23 cellular contexts compared by ENCODE assay signal in genomic region chr4:168522829-168523228, GRCh38.
"Had no signal": no experiment of that assay in that cellular context is flagged by ENCODE, and none has a peak within 500 bp of the region (broad histone marks: within the 10 kb centered on the region; RNA-seq: fewer than 3 reads in every experiment).

No MANE protein-coding gene starts in this region.

- H3K36me3 ChIP-seq: thoracic aorta had no signal

- H3K9me3 Mint-ChIP-seq: activated CD4-positive, alpha-beta memory T cell treated with anti-CD3 and anti-CD28 coated beads, Interleukin-2, amount 10 ng/mL, durations not matched to agents 7 days and 5 days; activated CD4-positive, alpha-beta T cell treated with anti-CD3 and anti-CD28 coated beads, Interleukin-2, amount 10 ng/mL, durations not matched to agents 24 days and 14 days; activated naive CD8-positive, alpha-beta T cell treated with anti-CD3 and anti-CD28 coated beads, Interleukin-2, amount 50 U/mL, for 24 hours; activated T-cell treated with anti-CD3 and anti-CD28 coated beads, Interleukin-2, amount 50 U/mL, for 72 hours; mesothelial cell of epicardium; natural killer cell had no signal

- H3K4me3 ChIP-seq: body of pancreas, thoracic aorta had no signal

- H3K4me3 Mint-ChIP-seq: activated CD4-positive, alpha-beta memory T cell treated with anti-CD3 and anti-CD28 coated beads, Interleukin-2, amount 10 ng/mL, durations not matched to agents 7 days and 5 days; activated CD4-positive, alpha-beta T cell treated with anti-CD3 and anti-CD28 coated beads, Interleukin-2, amount 10 ng/mL, durations not matched to agents 24 days and 14 days; activated naive CD8-positive, alpha-beta T cell treated with anti-CD3 and anti-CD28 coated beads, Interleukin-2, amount 50 U/mL, for 24 hours; activated T-cell treated with anti-CD3 and anti-CD28 coated beads, Interleukin-2, amount 50 U/mL, for 72 hours; mesothelial cell of epicardium; natural killer cell; type B pancreatic cell had no signal

- H3K27me3 ChIP-seq: body of pancreas had no signal

- DNase-seq: activated CD4-positive, alpha-beta memory T cell treated with anti-CD3 and anti-CD28 coated beads, Interleukin-2, amount 10 ng/mL, durations not matched to agents 7 days and 5 days; activated CD4-positive, alpha-beta T cell treated with anti-CD3 and anti-CD28 coated beads, Interleukin-2, amount 10 ng/mL, durations not matched to agents 24 days and 14 days; activated effector memory CD4-positive, alpha-beta T cell treated with anti-CD3 and anti-CD28 coated beads, Interleukin-2, amount 50 U/mL, for 16 hours; activated naive CD4-positive, alpha-beta T cell treated with anti-CD3 and anti-CD28 coated beads, Interleukin-2, amount 50 U/mL, for 16 hours; activated naive CD8-positive, alpha-beta T cell treated with anti-CD3 and anti-CD28 coated beads, Interleukin-2, amount 50 U/mL, for 24 hours; activated T-cell treated with anti-CD3 and anti-CD28 coated beads, Interleukin-2, amount 50 U/mL, for 72 hours; anterior cingulate cortex; body of pancreas; central memory CD4-positive, alpha-beta T cell; effector memory CD4-positive, alpha-beta T cell; kidney; natural killer cell; stimulated activated CD4-positive, alpha-beta T cell treated with anti-CD3 and anti-CD28 coated beads, Interleukin-2, amount 100 ng/mL, for 48 hours; stimulated activated naive CD4-positive, alpha-beta T cell treated with Interleukin-2 at 50 U/mL for 16 hours had no signal

- H3K36me3 Mint-ChIP-seq: mesothelial cell of epicardium, natural killer cell, type B pancreatic cell had no signal

- H3K9me3 ChIP-seq: body of pancreas, thoracic aorta had no signal

- H3K4me1 Mint-ChIP-seq: activated CD4-positive, alpha-beta memory T cell treated with anti-CD3 and anti-CD28 coated beads, Interleukin-2, amount 10 ng/mL, durations not matched to agents 7 days and 5 days; activated CD4-positive, alpha-beta T cell treated with anti-CD3 and anti-CD28 coated beads, Interleukin-2, amount 10 ng/mL, durations not matched to agents 24 days and 14 days; activated naive CD8-positive, alpha-beta T cell treated with anti-CD3 and anti-CD28 coated beads, Interleukin-2, amount 50 U/mL, for 24 hours; natural killer cell had no signal

- ATAC-seq: activated CD4-positive, CD25-positive, alpha-beta regulatory T cell treated with anti-CD3 and anti-CD28 coated beads, Interleukin-2, amount 50 U/mL, for 24 hours; activated naive CD8-positive, alpha-beta T cell treated with anti-CD3 and anti-CD28 coated beads, Interleukin-2, amount 50 U/mL, for 24 hours; activated T-cell treated with anti-CD3 and anti-CD28 coated beads, Interleukin-2, amount 50 U/mL, for 72 hours; body of pancreas; left lobe of liver; natural killer cell; sciatic nerve; SK-N-SH treated with all-trans-retinoic acid at 6 μM for 48 hours had no signal

- H3K27ac Mint-ChIP-seq: activated CD4-positive, alpha-beta memory T cell treated with anti-CD3 and anti-CD28 coated beads, Interleukin-2, amount 10 ng/mL, durations not matched to agents 7 days and 5 days; activated CD4-positive, alpha-beta T cell treated with anti-CD3 and anti-CD28 coated beads, Interleukin-2, amount 10 ng/mL, durations not matched to agents 24 days and 14 days; activated naive CD8-positive, alpha-beta T cell treated with anti-CD3 and anti-CD28 coated beads, Interleukin-2, amount 50 U/mL, for 24 hours; activated T-cell treated with anti-CD3 and anti-CD28 coated beads, Interleukin-2, amount 50 U/mL, for 72 hours; natural killer cell; type B pancreatic cell had no signal

- H3K27me3 Mint-ChIP-seq: type B pancreatic cell had no signal

- H3K4me1 ChIP-seq: body of pancreas, parathyroid adenoma had no signal

- H3K27ac ChIP-seq: body of pancreas, parathyroid adenoma, thoracic aorta, VCaP had no signal
